ENCODE assay signal across 16 cellular contexts in the genomic region with DNA sequence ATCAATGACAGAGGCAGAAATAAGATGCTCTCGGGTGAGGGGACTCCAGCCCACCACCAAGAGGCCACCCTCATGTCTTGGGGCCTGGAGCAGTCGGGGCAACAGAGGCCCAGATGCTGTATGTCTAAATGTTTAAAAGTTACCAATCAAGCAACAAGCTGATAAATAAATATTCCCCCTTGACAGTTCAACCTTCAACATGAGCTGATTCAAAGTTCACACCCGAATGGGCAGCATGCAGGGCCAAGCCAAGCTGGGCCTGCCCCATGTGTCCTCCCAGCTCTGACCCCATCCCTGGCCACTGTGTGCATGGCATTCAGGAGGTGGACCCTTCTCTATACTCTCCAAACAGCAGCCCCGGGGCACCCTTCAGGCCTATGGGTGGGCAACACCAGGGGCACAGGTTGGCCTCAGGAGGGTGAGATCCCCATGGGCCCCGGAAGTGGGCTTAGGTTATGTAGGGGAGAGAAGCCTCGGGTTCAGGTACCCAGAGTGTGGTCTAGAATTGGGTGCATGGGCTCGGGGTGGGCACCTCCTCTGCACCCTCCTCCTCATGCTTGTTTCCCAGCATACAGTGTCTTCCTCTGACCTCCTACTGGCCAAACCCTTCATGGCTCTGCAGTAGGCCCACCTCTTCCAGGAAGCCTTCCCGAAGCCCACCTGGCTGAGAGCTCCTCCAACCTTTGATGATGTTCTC. TPM values are rescaled to one million over a fixed set of nuclear protein-coding genes. Genes with fewer than 3 reads are reported as not detected.
DNase-seq lines count a peak whose midpoint lies in the region; ATAC-seq, FAIRE-seq and TF ChIP-seq lines count a peak whose summit lies in the region.
"Had no signal": no experiment of that assay in that cellular context is flagged by ENCODE, and none has a peak within 500 bp of the region (broad histone marks: within the 10 kb centered on the region; RNA-seq: fewer than 3 reads in every experiment).

No MANE protein-coding gene starts in this region.

- H3K9me3 ChIP-seq in OCI-LY3 (ENCODE audit: insufficient read depth, low read length) (no peaks in the 10 kb centered on the region), K562 (replicated peaks; ENCODE audit: control insufficient read depth, insufficient read depth, low read depth, low read length) (no peaks in the 10 kb centered on the region)

- H3K4me1 ChIP-seq in OCI-LY3 (ENCODE audit: low read length): peaks cover 43% of the 10 kb centered on the region
- H3K4me1 ChIP-seq in K562 (replicated peaks in 1 of 2; ENCODE audit: control insufficient read depth in 2 of 2, insufficient read depth in 2 of 2, low read length in 2 of 2): peaks cover 0 to 2% of the 10 kb centered on the region in 2 experiments; a peak in 1 of 5 replicates

- in situ Hi-C loops in K562 (cut with MboI): no loop called here

- no peak for TF ChIP-seq RAD21 in K562 (CRISPR knock-in tag; conservative IDR thresholded peaks at IDR 0.05 in 1 of 2, IDR thresholded peaks at IDR 0.05 in 1 of 2)

- no peak for TF ChIP-seq POLR2A in K562 (conservative IDR thresholded peaks at IDR 0.05)

- H3K9me1 ChIP-seq in K562 (ENCODE audit: control insufficient read depth, insufficient read depth, low read length): no peaks in the 10 kb centered on the region

- H4K20me1 ChIP-seq in OCI-LY3 (ENCODE audit: insufficient read depth, low read length) (no peaks in the 10 kb centered on the region), K562 (replicated peaks; ENCODE audit: control insufficient read depth, insufficient read depth, low read length) (0 out of 2 replicates have a peak, but pooled peaks cover 3% of the 10 kb centered on the region)

- no peaks in the 10 kb centered on the region for H3K79me2 ChIP-seq in OCI-LY3 (ENCODE audit: low read length)
- no peaks in the 10 kb centered on the region for H3K79me2 ChIP-seq in K562 (ENCODE audit: control insufficient read depth, insufficient read depth, low read length)

- H2AFZ ChIP-seq in OCI-LY3 (ENCODE audit: low read depth, low read length) (no peak overlapping the region), K562 (ENCODE audit: low read depth, low read length) (no peak overlapping the region)
- H2AFZ ChIP-seq: GM23248, PC-9 had no signal

- H3K27ac ChIP-seq in OCI-LY3 (ENCODE audit: low read length) (peak overlapping the region; percentile 97), K562 (ENCODE audit: extremely low read depth, low read depth, low read length) (no peak overlapping the region)
- H3K27ac ChIP-seq: GM23248, PC-9 had no signal

- H3K27ac Mint-ChIP-seq in stimulated activated memory B cell treated with anti-CD40 and anti-IgM and Interleukin-4, amounts not matched to agents 10 μg/mL and 1 μg/mL and 100 μg/mL, for 72 hours: peak overlapping the region; percentile 88
- H3K27ac Mint-ChIP-seq in activated T-cell treated with anti-CD3 and anti-CD28 coated beads, Interleukin-2, amount 50 U/mL, for 24 hours: no peak overlapping the region
- H3K27ac Mint-ChIP-seq: CD4-positive, alpha-beta memory T cell had no signal

- ATAC-seq in K562: no peak
- ATAC-seq in stimulated activated memory B cell treated with anti-CD40 and anti-IgM and Interleukin-4, amounts not matched to agents 10 μg/mL and 1 μg/mL and 100 μg/mL, for 72 hours: no peak
- ATAC-seq in omental fat pad (ENCODE audit: low FRiP score): no peak

- POLR2A ChIA-PET in K562 (lab: Yijun Ruan, JAX): interaction anchor here (1.0 kb wide), 1 partner anchor 17 kb away, joined by 3 read pairs; no protein-coding TSS in a partner anchor

- H3K36me3 ChIP-seq in OCI-LY3 (replicated peaks; ENCODE audit: low read depth, low read length): no peaks in the 10 kb centered on the region
- H3K36me3 ChIP-seq in K562 (ENCODE audit: control insufficient read depth, insufficient read depth, low read length): no peaks in the 10 kb centered on the region

- CTCF ChIA-PET in K562 (lab: Yijun Ruan, JAX; ENCODE audit: low intra/inter-chr PET ratio): no interaction called here

- TF ChIP-seq EP300 in K562 (IDR thresholded peaks at IDR 0.05; ENCODE audit: low read length): no peak

- DNase-seq in K562 (ENCODE audit: extremely low read depth in 1 of 4, low spot score in 3 of 4): no peak
- DNase-seq in DMS 273 treated with DMSO at 0.1 percent for 48 hours (lab: John Stamatoyannopoulos, UW): no peak
- no peak for DNase-seq in omental fat pad (ENCODE audit: low spot score)
- DNase-seq in activated T-cell treated with anti-CD3 and anti-CD28 coated beads, Interleukin-2, amount 50 U/mL, for 24 hours: no peak
- DNase-seq: Calu3; CD4-positive, alpha-beta memory T cell; GM23248; KG1; NCI-H1092 treated with DMSO at 0.1 percent for 48 hours; NCI-H2107; NCI-H526 treated with DMSO at 0.1 percent for 48 hours; NK-92 treated with Interleukin-12 subunit alpha and Interleukin-12 subunit beta, amount 100 ng/mL, for 24 hours; PC-9 had no signal

- no peaks in the 10 kb centered on the region for H3K36me3 Mint-ChIP-seq in stimulated activated memory B cell treated with anti-CD40 and anti-IgM and Interleukin-4, amounts not matched to agents 10 μg/mL and 1 μg/mL and 100 μg/mL, for 72 hours
- no peaks in the 10 kb centered on the region for H3K36me3 Mint-ChIP-seq in activated T-cell treated with anti-CD3 and anti-CD28 coated beads, Interleukin-2, amount 50 U/mL, for 24 hours (ENCODE audit: low read depth)
- H3K36me3 Mint-ChIP-seq: CD4-positive, alpha-beta memory T cell had no signal

- H3K9ac ChIP-seq in OCI-LY3 (ENCODE audit: low read length) (peak overlapping the region; percentile 68), K562 (ENCODE audit: insufficient read depth in 1 of 2, low read depth in 2 of 2, low read length in 2 of 2) (no peak overlapping the region)
- H3K9ac ChIP-seq: GM23248 had no signal

- peaks cover 25% of the 10 kb centered on the region for H3K4me1 Mint-ChIP-seq in stimulated activated memory B cell treated with anti-CD40 and anti-IgM and Interleukin-4, amounts not matched to agents 10 μg/mL and 1 μg/mL and 100 μg/mL, for 72 hours
- peaks cover 21% of the 10 kb centered on the region for H3K4me1 Mint-ChIP-seq in activated T-cell treated with anti-CD3 and anti-CD28 coated beads, Interleukin-2, amount 50 U/mL, for 24 hours (ENCODE audit: low read depth)

- H3K4me2 ChIP-seq in OCI-LY3 (ENCODE audit: low read length) (peak overlapping the region; percentile 70), K562 (ENCODE audit: insufficient read depth, low read length) (no peak overlapping the region)
- H3K4me2 ChIP-seq: PC-9 had no signal

- peak overlapping the region; percentile 45 for H3K4me3 ChIP-seq in OCI-LY3 (ENCODE audit: low read length)
- no peak overlapping the region for H3K4me3 ChIP-seq in K562
- H3K4me3 ChIP-seq: GM23248, PC-9 had no signal

- TF ChIP-seq CTCF in GM12872 (IDR thresholded peaks at IDR 0.05; ENCODE audit: insufficient read depth, low read depth, low read length): peak; percentile 15; the same call in 1 of the 3 replicates
- TF ChIP-seq CTCF in OCI-LY3 (IDR thresholded peaks at IDR 0.05; ENCODE audit: low read depth, low read length): no peak
- no peak for TF ChIP-seq CTCF in K562 (IDR thresholded peaks at IDR 0.05 in 2 of 3, conservative IDR thresholded peaks at IDR 0.05 in 1 of 3; ENCODE audit: insufficient read depth in 2 of 3, low read depth in 1 of 3, low read length in 3 of 3)
- TF ChIP-seq CTCF in omental fat pad (IDR thresholded peaks at IDR 0.05): no peak

- no peak for FAIRE-seq in K562 (lab: Jason Lieb, UNC)

- H3K27me3 Mint-ChIP-seq in stimulated activated memory B cell treated with anti-CD40 and anti-IgM and Interleukin-4, amounts not matched to agents 10 μg/mL and 1 μg/mL and 100 μg/mL, for 72 hours: no peaks in the 10 kb centered on the region
- no peaks in the 10 kb centered on the region for H3K27me3 Mint-ChIP-seq in activated T-cell treated with anti-CD3 and anti-CD28 coated beads, Interleukin-2, amount 50 U/mL, for 24 hours
- H3K27me3 Mint-ChIP-seq: CD4-positive, alpha-beta memory T cell had no signal

- no peaks in the 10 kb centered on the region for H3K27me3 ChIP-seq in OCI-LY3 (ENCODE audit: low read depth, low read length)
- H3K27me3 ChIP-seq in K562 (ENCODE audit: control insufficient read depth in 2 of 2, insufficient read depth in 2 of 2, low read length in 2 of 2): no peaks in the 10 kb centered on the region

- intact Hi-C loops in K562 (cut with micrococcal nuclease): no loop called here

- no TSS peak for BruUV-seq in K562 (replicated peaks; lab: Mats Ljungman, UMichigan)

- WGBS in K562 (ENCODE audit: insufficient coverage, low coverage, missing lambda C conversion rate): 21% methylated on average over 8 of the region's 8 CpGs

- no peak overlapping the region for H3K4me3 Mint-ChIP-seq in stimulated activated memory B cell treated with anti-CD40 and anti-IgM and Interleukin-4, amounts not matched to agents 10 μg/mL and 1 μg/mL and 100 μg/mL, for 72 hours
- no peak overlapping the region for H3K4me3 Mint-ChIP-seq in activated T-cell treated with anti-CD3 and anti-CD28 coated beads, Interleukin-2, amount 50 U/mL, for 24 hours
- H3K4me3 Mint-ChIP-seq: CD4-positive, alpha-beta memory T cell had no signal

- H3K9me3 Mint-ChIP-seq in stimulated activated memory B cell treated with anti-CD40 and anti-IgM and Interleukin-4, amounts not matched to agents 10 μg/mL and 1 μg/mL and 100 μg/mL, for 72 hours: no peaks in the 10 kb centered on the region
- no peaks in the 10 kb centered on the region for H3K9me3 Mint-ChIP-seq in activated T-cell treated with anti-CD3 and anti-CD28 coated beads, Interleukin-2, amount 50 U/mL, for 24 hours
- H3K9me3 Mint-ChIP-seq: CD4-positive, alpha-beta memory T cell had no signal

TF ChIP-seq in K562, 482 proteins besides CTCF, POLR2A, EP300 and RAD21 (continues in another document):
- TF ChIP-seq ZFP36 (IDR thresholded peaks at IDR 0.05; ENCODE audit: low read depth, low read length, partially characterized antibody): peak; percentile 60

RNA-seq across cellular contexts. Expression of gene BCL7A, which starts 31.6 kb away (rescaled TPM):
- total RNA-seq in K562 (2011; cell fraction: chromatin; rRNA removed; ENCODE audit: low replicate concordance): 14.3 and 26.5 TPM in 2 replicates
- total RNA-seq in K562 (2011; cell fraction: nucleolus; rRNA removed): 14.6 and 18.5 TPM in 2 replicates
- 12.9 and 13.2 TPM in 2 replicates for total RNA-seq in K562 (2011; cell fraction: nucleoplasm; rRNA removed)
- total RNA-seq in K562 (2014; rRNA removed) (16.1 and 23.1 TPM in 2 replicates), K562 (2014; rRNA removed; fragmentation: Illumina TruSeq; extraction: Trizol) (11.0 and 13.6 TPM in 2 replicates), K562 (2015; rRNA removed; fragmentation: Illumina TruSeq; extraction: Trizol) (14.9 TPM in 2 replicates), K562 (2021) (19.9 and 21.9 TPM in 2 replicates), omental fat pad (1 to 10 TPM; 2.8 to 4.9 (median 3.4) TPM)
- polyA plus RNA-seq in K562 (2011; rRNA removed) (11.2 and 11.5 TPM in 2 replicates), K562 (2014; fragmentation: Illumina TruSeq; extraction: Trizol) (19.5 and 20.1 TPM in 2 replicates), K562 (2014; fragmentation: Nextera tagmentation; extraction: Ambion mirVana) (under 1 TPM; 0.25 to 0.30 TPM), K562 (2014; rRNA removed) (16.8 and 17.1 TPM in 2 replicates)
- polyA plus RNA-seq in K562 (2011; cell fraction: cytosol; rRNA removed): 13.9 and 19.9 TPM in 2 replicates
- polyA plus RNA-seq in K562 (2011; cell fraction: nucleus; rRNA removed): 9.8 and 12.1 TPM in 2 replicates
- 14.5 and 17.2 TPM in 2 replicates for polyA plus RNA-seq in K562 (2012)
- 9.0 and 9.8 TPM in 2 replicates for polyA minus RNA-seq in K562 (2011; rRNA and poly(A)+ RNA removed)
- polyA minus RNA-seq in K562 (2011; cell fraction: cytosol; rRNA and poly(A)+ RNA removed): 8.2 and 11.0 TPM in 2 replicates
- polyA minus RNA-seq in K562 (2011; cell fraction: nucleus; rRNA and poly(A)+ RNA removed): 2.8 and 4.3 TPM in 2 replicates
